ENCODE assay signal across 16 cellular contexts in the genomic region with DNA sequence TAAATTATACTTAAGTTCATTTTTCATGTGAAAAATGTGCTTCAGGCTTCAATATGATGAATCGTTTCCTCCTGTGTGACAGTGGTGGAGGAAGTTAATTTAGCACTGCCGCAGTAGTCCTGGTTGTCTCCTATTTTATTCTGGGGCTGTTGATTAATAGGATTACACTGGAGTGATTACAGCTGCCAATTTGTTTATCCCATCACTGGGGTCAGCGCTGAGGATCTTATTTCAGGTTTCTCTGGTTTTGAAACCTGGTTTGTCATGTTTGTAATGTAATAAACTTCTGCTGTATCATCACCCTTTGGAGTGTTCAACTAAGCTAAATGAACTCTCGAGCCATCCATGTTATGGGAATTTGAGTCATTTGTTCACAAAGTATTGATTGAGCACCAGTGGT.
DNase-seq lines count a peak whose midpoint lies in the region; ATAC-seq and TF ChIP-seq lines count a peak whose summit lies in the region.
"Had no signal": no experiment of that assay in that cellular context is flagged by ENCODE, and none has a peak within 500 bp of the region (broad histone marks: within the 10 kb centered on the region; RNA-seq: fewer than 3 reads in every experiment).

No MANE protein-coding gene starts in this region.

- DNase-seq in DMS53 (lab: John Stamatoyannopoulos, UW) (peak; percentile 61), NCI-H82 (lab: John Stamatoyannopoulos, UW) (peak; percentile 76), left kidney (ENCODE audit: low read depth, low spot score) (peak; percentile 3)
- no peak for DNase-seq in activated CD8-positive, alpha-beta memory T cell treated with anti-CD3 and anti-CD28 coated beads, Interleukin-2, amount 50 U/mL, for 48 hours
- DNase-seq in stimulated activated CD4-positive, alpha-beta T cell treated with anti-CD3 and anti-CD28 coated beads, Interleukin-15, amount 100 ng/mL, for 24 hours = no peak
- DNase-seq: Caco-2; CD4-positive, CD25-positive, alpha-beta regulatory T cell; CD8-positive, alpha-beta memory T cell; DMS79 treated with DMSO at 0.1 percent for 48 hours; GF-D8; HCEC 1CT had no signal

- no peak for ATAC-seq in HG02763 (IDR thresholded peaks at IDR 0.05; ENCODE audit: unreplicated experiment)
- ATAC-seq: GM23338, HepG2 had no signal

- no peak for TF ChIP-seq CTCF in C4-2B (conservative IDR thresholded peaks at IDR 0.05)

- peak overlapping the region; percentile 50; the same call in 1 of the 2 replicates for H3K27ac ChIP-seq in C4-2B
- H3K27ac ChIP-seq: BLaER1 treated with 17β-estradiol and CSF1 and Interleukin-3, amounts not matched to agents 10 nM and 100 nM had no signal

Comparison
In these comparisons a context has a peak if more than half of its experiments do, and no peak if none do; other contexts are left out.
1. DNase-seq: peak in DMS53 (single experiment), NCI-H82 (single experiment) and left kidney (single experiment); none in activated CD8-positive, alpha-beta memory T cell treated with anti-CD3 and anti-CD28 coated beads, Interleukin-2, amount 50 U/mL, for 48 hours (single experiment) and stimulated activated CD4-positive, alpha-beta T cell treated with anti-CD3 and anti-CD28 coated beads, Interleukin-15, amount 100 ng/mL, for 24 hours (single experiment).